Comparison of ENCODE assay signal across 8 cellular contexts in genomic region chr19:17336872-17337674, GRCh38. TPM values are rescaled to one million over a fixed set of nuclear protein-coding genes. Genes with fewer than 3 reads are reported as not detected.
A peak's percentile ranks its signal among the peaks of the same experiment; 100 is the strongest.
DNase-seq lines count a peak whose midpoint lies in the region; ATAC-seq and TF ChIP-seq lines count a peak whose summit lies in the region.

Gene GTPBP3, plus strand, starts transcription at chr19:17337553. Its CDS starts 59 bp downstream, at chr19:17337612.

- H4K91ac ChIP-seq in IMR-90 (ENCODE audit: insufficient read depth, low read depth, low read length) = peak within 1 kb of the TSS; percentile 91

- peak within 1 kb of the TSS; percentile 70 for H3K9ac ChIP-seq in IMR-90 (ENCODE audit: low read depth, low read length)

- POLR2A ChIA-PET in IMR-90 (lab: Charles Lee; ENCODE audit: unreplicated experiment) = interaction anchor here (0.6 kb wide), 1 partner anchor 19 kb away, joined by 5 read pairs; no protein-coding TSS in a partner anchor

- TF ChIP-seq RAD21 in IMR-90 (IDR thresholded peaks at IDR 0.05; ENCODE audit: low read length) = no peak

- peak within 1 kb of the TSS; percentile 64 to 98 for H4K8ac ChIP-seq in IMR-90 (ENCODE audit: low read depth in 2 of 2, low read length in 2 of 2)

- H4K5ac ChIP-seq in IMR-90 (ENCODE audit: low read depth, low read length) = peak within 1 kb of the TSS; percentile 45

- peak within 1 kb of the TSS; percentile 87 for H3K4me2 ChIP-seq in IMR-90 (ENCODE audit: low read depth, low read length)

- H2BK15ac ChIP-seq in IMR-90 (ENCODE audit: low read depth, low read length) = peak within 1 kb of the TSS; percentile 13; the same call in 1 of the 3 replicates

- H3K4me3 ChIP-seq in IMR-90 (ENCODE audit: insufficient read depth, low read depth, low read length) = peak within 1 kb of the TSS; percentile 73
- peak within 1 kb of the TSS; percentile 81 for H3K4me3 ChIP-seq in mononuclear cell (ENCODE audit: low read length)

- peaks cover 8% of the 10 kb centered on the region for H3K4me1 ChIP-seq in IMR-90 (ENCODE audit: control insufficient read depth, insufficient read depth, low read length)
- peaks cover 51% of the 10 kb centered on the region for H3K4me1 ChIP-seq in mononuclear cell (ENCODE audit: insufficient read depth, low read length)

- DNase-seq in DMS 273 (lab: John Stamatoyannopoulos, UW; ENCODE audit: unreplicated experiment) (peak; percentile 100), IMR-90 (peak; percentile 98), OCI-M1 (lab: John Stamatoyannopoulos, UW) (peak; percentile 100), activated T-cell treated with anti-CD3 and anti-CD28 coated beads for 24 hours (ENCODE audit: low read depth) (peak; percentile 95), epidermal melanocyte (ENCODE audit: insufficient read length, low spot score) (peak; percentile 99)
- DNase-seq in stimulated activated CD8-positive, alpha-beta memory T cell treated with anti-CD3 and anti-CD28 coated beads, Interleukin-4, amount 100 ng/mL, for 1 hour (ENCODE audit: low read depth in 2 of 2, low spot score in 1 of 2) = peak; percentile 88 to 90

- peak within 1 kb of the TSS; percentile 95 for H2AFZ ChIP-seq in IMR-90 (replicated peaks; ENCODE audit: low read length, poor library complexity)

- H3K36me3 ChIP-seq in IMR-90 (ENCODE audit: control insufficient read depth, insufficient read depth, low read length) = peaks cover 5% of the 10 kb centered on the region; the same call in 1 of the 2 replicates

- H3K18ac ChIP-seq in IMR-90 (ENCODE audit: low read depth, low read length) = peak within 1 kb of the TSS; percentile 55; the same call in 1 of the 2 replicates

- dilution Hi-C loops in IMR-90 (cut with HindIII; ENCODE audit: low sequenced_read_pairs, unreplicated experiment) = no loop called here

- BruUV-seq in IMR-90 (replicated peaks; lab: Mats Ljungman, UMichigan) = no TSS peak

- peak within 1 kb of the TSS; percentile 80 for H2BK5ac ChIP-seq in IMR-90 (ENCODE audit: low read depth, low read length, poor library complexity, severe bottlenecking)

- peaks cover 7 to 44% of the 10 kb centered on the region in 2 experiments; a peak in 3 of 4 replicates for H3K79me1 ChIP-seq in IMR-90 (ENCODE audit: low read depth in 1 of 2, low read length in 2 of 2)

- in situ Hi-C loops in IMR-90 (cut with MboI; ENCODE audit: low sequenced_read_pairs) = no loop called here

- peak within 1 kb of the TSS; percentile 79 for H2AK5ac ChIP-seq in IMR-90 (ENCODE audit: low read depth, low read length)

- 0% methylated on average over 21 of the region's 41 CpGs; no CpG with 5 or more reads in 1 of the 2 experiments for WGBS in IMR-90 (ENCODE audit: extremely low coverage in 2 of 2, insufficient read length in 1 of 2), 2 experiments

- H2BK20ac ChIP-seq in IMR-90 (ENCODE audit: low read depth, low read length) = no peak within 1 kb of the TSS

- H3K27me3 ChIP-seq in IMR-90 (ENCODE audit: control insufficient read depth, insufficient read depth, low read length) (no peaks in the 10 kb centered on the region), mononuclear cell (ENCODE audit: insufficient read depth, low read length) (no peaks in the 10 kb centered on the region)

- H3K9me1 ChIP-seq in IMR-90 (ENCODE audit: insufficient read depth, low read length) = peaks cover 5% of the 10 kb centered on the region

- H3K14ac ChIP-seq in IMR-90 (replicated peaks; ENCODE audit: low read depth, low read length) = peak within 1 kb of the TSS; percentile 79

- H3K9me3 ChIP-seq in IMR-90 (ENCODE audit: control insufficient read depth, insufficient read depth, low read length) = no peaks in the 10 kb centered on the region
- no peaks in the 10 kb centered on the region for H3K9me3 ChIP-seq in mononuclear cell (ENCODE audit: low read depth, low read length)

- peak within 1 kb of the TSS; percentile 47 for H2AK9ac ChIP-seq in IMR-90 (replicated peaks; ENCODE audit: low read depth, low read length, poor library complexity)

- peak within 1 kb of the TSS; percentile 71 for H3K4ac ChIP-seq in IMR-90 (ENCODE audit: low read depth, low read length)

- H3K56ac ChIP-seq in IMR-90 (ENCODE audit: extremely low read depth, insufficient read depth, low read length) = peak within 1 kb of the TSS; percentile 78

- peak within 1 kb of the TSS; percentile 62 for H3K23ac ChIP-seq in IMR-90 (ENCODE audit: low read depth, low read length)

- H3K27ac ChIP-seq in IMR-90 (ENCODE audit: insufficient read depth, low read length) = peak within 1 kb of the TSS; percentile 84

- intact Hi-C loops in IMR-90 (cut with micrococcal nuclease) = no loop called here

- peak within 1 kb of the TSS; percentile 33 for H2BK120ac ChIP-seq in IMR-90 (ENCODE audit: low read depth, low read length)

- TF ChIP-seq CTCF in IMR-90 (conservative IDR thresholded peaks at IDR 0.05; ENCODE audit: low read depth, low read length) = no peak

- ATAC-seq in GM21528 (IDR thresholded peaks at IDR 0.05; ENCODE audit: low FRiP score, unreplicated experiment) (peak; percentile 66), IMR-90 (ENCODE audit: low read depth) (peak; percentile 87)

- TF ChIP-seq POLR2A in IMR-90 (IDR thresholded peaks at IDR 0.05; ENCODE audit: low read depth, low read length) = no peak

- no peaks in the 10 kb centered on the region for H4K20me1 ChIP-seq in IMR-90 (ENCODE audit: insufficient read depth, low read length)

- CTCF ChIA-PET in IMR-90 (lab: Yijun Ruan, JAX) = no interaction called here

TF ChIP-seq in IMR-90, 13 proteins besides CTCF, POLR2A, EP300 and RAD21:
- TF ChIP-seq MAZ (IDR thresholded peaks at IDR 0.05; ENCODE audit: borderline replicate concordance, low read depth, low read length) (peak; percentile 51; the same call in 1 of the 2 replicates), ELK1 (IDR thresholded peaks at IDR 0.05; ENCODE audit: borderline replicate concordance, low read depth, low read length) (no peak), MXI1 (IDR thresholded peaks at IDR 0.05; ENCODE audit: borderline replicate concordance, low read depth, low read length) (peak; percentile 43; the same call in 1 of the 2 replicates), RFX5 (IDR thresholded peaks at IDR 0.05; ENCODE audit: low read depth, low read length) (no peak), USF2 (IDR thresholded peaks at IDR 0.05; ENCODE audit: low read depth, low read length) (0 out of 2 replicates have a peak, but pooled peaks have one; percentile 9), CEBPB (IDR thresholded peaks at IDR 0.05; ENCODE audit: low read depth, low read length) (no peak), CHD1 (IDR thresholded peaks at IDR 0.05; ENCODE audit: low read depth, low read length) (no peak)

RNA-seq across cellular contexts. Expression of gene GTPBP3, which starts in this region (rescaled TPM):
- 4.3 and 4.7 TPM in 2 replicates for total RNA-seq in IMR-90 (2012; rRNA removed)
- 14.6 and 15.1 TPM in 2 replicates for polyA plus RNA-seq in IMR-90 (2012; rRNA removed)
- 9.8 and 11.4 TPM in 2 replicates for polyA plus RNA-seq in IMR-90 (2012; cell fraction: cytosol; rRNA removed)
- 34.3 and 114 TPM in 2 replicates for polyA plus RNA-seq in IMR-90 (2012; cell fraction: nucleus; rRNA removed; ENCODE audit: low replicate concordance)
- total RNA-seq in mononuclear cell = 11.3 TPM

Comparison
In these comparisons a context has a peak if more than half of its experiments do, and no peak if none do; other contexts are left out.
1. Peak in every context shown above with its lines: DNase-seq, ATAC-seq, H3K4me3 ChIP-seq and H3K27ac ChIP-seq.